1 cellular context compared by ENCODE assay signal in the genomic region with DNA sequence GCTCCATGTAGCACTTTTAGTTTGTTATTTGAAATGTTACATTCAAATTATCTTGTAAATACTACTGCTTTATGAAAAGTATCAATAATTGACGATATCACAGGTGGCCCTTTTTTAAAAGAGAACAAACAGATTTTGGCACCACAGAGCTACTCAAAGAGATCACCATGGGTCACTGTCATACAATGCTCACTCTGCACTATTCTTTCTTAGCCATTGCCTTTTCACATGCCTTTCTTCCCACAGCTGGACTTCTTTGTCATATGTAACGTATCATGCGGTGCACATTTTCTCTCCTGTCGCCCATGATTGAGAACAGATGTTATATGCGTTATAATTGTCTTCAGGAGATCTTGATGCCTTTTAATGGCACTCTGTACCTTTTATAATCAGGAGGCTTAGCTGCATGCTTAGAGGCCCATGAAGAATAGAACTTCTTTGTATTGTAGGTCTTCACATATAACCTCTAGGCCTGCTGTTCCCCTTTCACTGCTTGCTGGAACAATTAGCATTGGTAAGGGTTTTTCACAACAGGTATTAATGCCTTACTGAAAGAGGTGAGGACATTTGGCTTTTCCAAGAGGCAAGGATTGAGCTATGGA.
A peak's percentile ranks its signal among the peaks of the same experiment; 100 is the strongest.
TF ChIP-seq lines count a peak whose summit lies in the region.

No MANE protein-coding gene starts in this region.

TF ChIP-seq in GM23338, 12 proteins besides CTCF, POLR2A, EP300 and RAD21 (continued from another document):
- TF ChIP-seq, protein P1, sequence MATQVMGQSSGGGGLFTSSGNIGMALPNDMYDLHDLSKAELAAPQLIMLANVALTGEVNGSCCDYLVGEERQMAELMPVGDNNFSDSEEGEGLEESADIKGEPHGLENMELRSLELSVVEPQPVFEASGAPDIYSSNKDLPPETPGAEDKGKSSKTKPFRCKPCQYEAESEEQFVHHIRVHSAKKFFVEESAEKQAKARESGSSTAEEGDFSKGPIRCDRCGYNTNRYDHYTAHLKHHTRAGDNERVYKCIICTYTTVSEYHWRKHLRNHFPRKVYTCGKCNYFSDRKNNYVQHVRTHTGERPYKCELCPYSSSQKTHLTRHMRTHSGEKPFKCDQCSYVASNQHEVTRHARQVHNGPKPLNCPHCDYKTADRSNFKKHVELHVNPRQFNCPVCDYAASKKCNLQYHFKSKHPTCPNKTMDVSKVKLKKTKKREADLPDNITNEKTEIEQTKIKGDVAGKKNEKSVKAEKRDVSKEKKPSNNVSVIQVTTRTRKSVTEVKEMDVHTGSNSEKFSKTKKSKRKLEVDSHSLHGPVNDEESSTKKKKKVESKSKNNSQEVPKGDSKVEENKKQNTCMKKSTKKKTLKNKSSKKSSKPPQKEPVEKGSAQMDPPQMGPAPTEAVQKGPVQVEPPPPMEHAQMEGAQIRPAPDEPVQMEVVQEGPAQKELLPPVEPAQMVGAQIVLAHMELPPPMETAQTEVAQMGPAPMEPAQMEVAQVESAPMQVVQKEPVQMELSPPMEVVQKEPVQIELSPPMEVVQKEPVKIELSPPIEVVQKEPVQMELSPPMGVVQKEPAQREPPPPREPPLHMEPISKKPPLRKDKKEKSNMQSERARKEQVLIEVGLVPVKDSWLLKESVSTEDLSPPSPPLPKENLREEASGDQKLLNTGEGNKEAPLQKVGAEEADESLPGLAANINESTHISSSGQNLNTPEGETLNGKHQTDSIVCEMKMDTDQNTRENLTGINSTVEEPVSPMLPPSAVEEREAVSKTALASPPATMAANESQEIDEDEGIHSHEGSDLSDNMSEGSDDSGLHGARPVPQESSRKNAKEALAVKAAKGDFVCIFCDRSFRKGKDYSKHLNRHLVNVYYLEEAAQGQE (IDR thresholded peaks at IDR 0.05; ENCODE audit: unreplicated experiment) = no peak
- 0 out of 2 replicates have a peak, but pooled peaks have one; percentile 2 for TF ChIP-seq CREB1 (CRISPR knock-in tag; IDR thresholded peaks at IDR 0.05; ENCODE audit: low read depth)
- 0 out of 2 replicates have a peak, but pooled peaks have one; percentile 59 for TF ChIP-seq NANOG (IDR thresholded peaks at IDR 0.05; ENCODE audit: borderline replicate concordance)
- TF ChIP-seq STAT1 (IDR thresholded peaks at IDR 0.05; ENCODE audit: unreplicated experiment) = no peak
- TF ChIP-seq ZNF114 (CRISPR knock-in tag; IDR thresholded peaks at IDR 0.05) = peak; percentile 88
- TF ChIP-seq, protein P2, sequence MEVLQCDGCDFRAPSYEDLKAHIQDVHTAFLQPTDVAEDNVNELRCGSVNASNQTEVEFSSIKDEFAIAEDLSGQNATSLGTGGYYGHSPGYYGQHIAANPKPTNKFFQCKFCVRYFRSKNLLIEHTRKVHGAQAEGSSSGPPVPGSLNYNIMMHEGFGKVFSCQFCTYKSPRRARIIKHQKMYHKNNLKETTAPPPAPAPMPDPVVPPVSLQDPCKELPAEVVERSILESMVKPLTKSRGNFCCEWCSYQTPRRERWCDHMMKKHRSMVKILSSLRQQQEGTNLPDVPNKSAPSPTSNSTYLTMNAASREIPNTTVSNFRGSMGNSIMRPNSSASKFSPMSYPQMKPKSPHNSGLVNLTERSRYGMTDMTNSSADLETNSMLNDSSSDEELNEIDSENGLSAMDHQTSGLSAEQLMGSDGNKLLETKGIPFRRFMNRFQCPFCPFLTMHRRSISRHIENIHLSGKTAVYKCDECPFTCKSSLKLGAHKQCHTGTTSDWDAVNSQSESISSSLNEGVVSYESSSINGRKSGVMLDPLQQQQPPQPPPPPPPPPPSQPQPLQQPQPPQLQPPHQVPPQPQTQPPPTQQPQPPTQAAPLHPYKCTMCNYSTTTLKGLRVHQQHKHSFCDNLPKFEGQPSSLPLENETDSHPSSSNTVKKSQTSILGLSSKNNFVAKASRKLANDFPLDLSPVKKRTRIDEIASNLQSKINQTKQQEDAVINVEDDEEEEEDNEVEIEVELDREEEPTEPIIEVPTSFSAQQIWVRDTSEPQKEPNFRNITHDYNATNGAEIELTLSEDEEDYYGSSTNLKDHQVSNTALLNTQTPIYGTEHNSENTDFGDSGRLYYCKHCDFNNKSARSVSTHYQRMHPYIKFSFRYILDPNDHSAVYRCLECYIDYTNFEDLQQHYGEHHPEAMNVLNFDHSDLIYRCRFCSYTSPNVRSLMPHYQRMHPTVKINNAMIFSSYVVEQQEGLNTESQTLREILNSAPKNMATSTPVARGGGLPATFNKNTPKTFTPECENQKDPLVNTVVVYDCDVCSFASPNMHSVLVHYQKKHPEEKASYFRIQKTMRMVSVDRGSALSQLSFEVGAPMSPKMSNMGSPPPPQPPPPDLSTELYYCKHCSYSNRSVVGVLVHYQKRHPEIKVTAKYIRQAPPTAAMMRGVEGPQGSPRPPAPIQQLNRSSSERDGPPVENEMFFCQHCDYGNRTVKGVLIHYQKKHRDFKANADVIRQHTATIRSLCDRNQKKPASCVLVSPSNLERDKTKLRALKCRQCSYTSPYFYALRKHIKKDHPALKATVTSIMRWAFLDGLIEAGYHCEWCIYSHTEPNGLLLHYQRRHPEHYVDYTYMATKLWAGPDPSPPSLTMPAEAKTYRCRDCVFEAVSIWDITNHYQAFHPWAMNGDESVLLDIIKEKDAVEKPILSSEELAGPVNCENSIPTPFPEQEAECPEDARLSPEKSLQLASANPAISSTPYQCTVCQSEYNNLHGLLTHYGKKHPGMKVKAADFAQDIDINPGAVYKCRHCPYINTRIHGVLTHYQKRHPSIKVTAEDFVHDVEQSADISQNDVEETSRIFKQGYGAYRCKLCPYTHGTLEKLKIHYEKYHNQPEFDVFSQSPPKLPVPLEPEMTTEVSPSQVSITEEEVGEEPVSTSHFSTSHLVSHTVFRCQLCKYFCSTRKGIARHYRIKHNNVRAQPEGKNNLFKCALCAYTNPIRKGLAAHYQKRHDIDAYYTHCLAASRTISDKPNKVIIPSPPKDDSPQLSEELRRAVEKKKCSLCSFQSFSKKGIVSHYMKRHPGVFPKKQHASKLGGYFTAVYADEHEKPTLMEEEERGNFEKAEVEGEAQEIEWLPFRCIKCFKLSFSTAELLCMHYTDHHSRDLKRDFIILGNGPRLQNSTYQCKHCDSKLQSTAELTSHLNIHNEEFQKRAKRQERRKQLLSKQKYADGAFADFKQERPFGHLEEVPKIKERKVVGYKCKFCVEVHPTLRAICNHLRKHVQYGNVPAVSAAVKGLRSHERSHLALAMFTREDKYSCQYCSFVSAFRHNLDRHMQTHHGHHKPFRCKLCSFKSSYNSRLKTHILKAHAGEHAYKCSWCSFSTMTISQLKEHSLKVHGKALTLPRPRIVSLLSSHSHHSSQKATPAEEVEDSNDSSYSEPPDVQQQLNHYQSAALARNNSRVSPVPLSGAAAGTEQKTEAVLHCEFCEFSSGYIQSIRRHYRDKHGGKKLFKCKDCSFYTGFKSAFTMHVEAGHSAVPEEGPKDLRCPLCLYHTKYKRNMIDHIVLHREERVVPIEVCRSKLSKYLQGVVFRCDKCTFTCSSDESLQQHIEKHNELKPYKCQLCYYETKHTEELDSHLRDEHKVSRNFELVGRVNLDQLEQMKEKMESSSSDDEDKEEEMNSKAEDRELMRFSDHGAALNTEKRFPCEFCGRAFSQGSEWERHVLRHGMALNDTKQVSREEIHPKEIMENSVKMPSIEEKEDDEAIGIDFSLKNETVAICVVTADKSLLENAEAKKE (CRISPR knock-in tag; IDR thresholded peaks at IDR 0.05) = peak; percentile 95
TF ChIP-seq in GM23338: peak in this region for 4.
